ENCODE assay signal across 8 cellular contexts in the genomic region with DNA sequence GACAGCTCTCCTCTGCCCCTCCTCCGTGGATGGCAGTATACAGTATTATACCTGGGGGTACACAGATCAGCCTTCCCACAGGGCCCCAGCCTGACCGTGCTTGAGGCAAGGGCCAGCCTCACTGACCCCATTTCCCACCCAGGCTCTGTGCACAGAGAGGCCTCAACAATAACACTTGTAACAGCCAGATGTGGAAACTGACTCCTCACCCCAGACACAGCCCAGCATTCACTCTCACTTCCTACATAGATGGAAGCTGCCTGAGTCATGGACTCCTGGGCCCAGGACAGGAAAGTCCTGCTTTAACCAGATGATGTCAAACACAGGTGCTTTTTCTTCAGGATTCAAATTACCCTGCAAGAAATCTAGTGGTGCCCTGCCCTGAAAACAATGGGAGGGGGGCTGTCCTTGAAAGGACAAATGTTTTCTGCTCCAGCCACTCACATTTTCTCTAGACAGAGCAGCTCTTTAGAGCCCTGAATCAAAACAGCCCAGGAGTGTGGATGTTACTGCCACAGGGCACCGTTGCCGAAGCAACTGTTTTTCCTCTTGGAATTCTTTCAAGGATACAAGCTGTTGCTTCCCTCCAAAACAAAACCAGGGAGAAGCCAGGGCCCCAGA. TPM values are rescaled to one million over a fixed set of nuclear protein-coding genes. Genes with fewer than 3 reads are reported as not detected.
A peak's percentile ranks its signal among the peaks of the same experiment; 100 is the strongest.
DNase-seq lines count a peak whose midpoint lies in the region; FAIRE-seq and TF ChIP-seq lines count a peak whose summit lies in the region.

No MANE protein-coding gene starts in this region.

- no peaks in the 10 kb centered on the region for H3K27me3 Mint-ChIP-seq in Calu3 (ENCODE audit: unreplicated experiment)
- peaks cover 2% of the 10 kb centered on the region for H3K27me3 Mint-ChIP-seq in neural progenitor cell (ENCODE audit: insufficient read depth, low read depth)

- H3K9me3 ChIP-seq in H1 (ENCODE audit: insufficient read depth in 2 of 2, low read depth in 1 of 2, low read length in 1 of 2) (peaks cover 0 to 6% of the 10 kb centered on the region in 2 experiments; a peak in 2 of 4 replicates), neural progenitor cell (ENCODE audit: low read depth) (peaks cover 7% of the 10 kb centered on the region)

- H3K18ac ChIP-seq in H1 (ENCODE audit: extremely low read depth, low read length), result no peak overlapping the region

- H2BK120ac ChIP-seq in H1 (replicated peaks; ENCODE audit: low read depth, low read length), result no peak overlapping the region

- TF ChIP-seq POLR2A in H1 (IDR thresholded peaks at IDR 0.05; ENCODE audit: control extremely low read depth in 1 of 2, low read depth in 2 of 2, low read length in 2 of 2), result no peak

- intact Hi-C loops in Calu3 (cut with micrococcal nuclease; ENCODE audit: unreplicated experiment), result no loop called here

- peaks cover 0 to 5% (median 2%) of the 10 kb centered on the region in 4 experiments; a peak in 2 of 7 replicates for H3K4me1 ChIP-seq in H1 (replicated peaks in 1 of 4; ENCODE audit: control insufficient read depth in 3 of 4, insufficient read depth in 4 of 4, low read length in 3 of 4)
- peaks cover 18% of the 10 kb centered on the region for H3K4me1 ChIP-seq in neural progenitor cell

- H3K4me3 Mint-ChIP-seq in Calu3 (ENCODE audit: low read depth, unreplicated experiment) (peak overlapping the region; percentile 50), neural progenitor cell (peak overlapping the region; percentile 6)

- no peak overlapping the region for H4K5ac ChIP-seq in H1 (ENCODE audit: insufficient read length, low read depth, low read length)

- H3K9me3 Mint-ChIP-seq in Calu3 (ENCODE audit: low read depth, unreplicated experiment), result no peaks in the 10 kb centered on the region
- H3K9me3 Mint-ChIP-seq in neural progenitor cell, result peaks cover 10% of the 10 kb centered on the region

- DNase-seq in Calu3, result peak; percentile 54
- DNase-seq in NCI-H226, result peak; percentile 45
- no peak for DNase-seq in H1 (ENCODE audit: low read depth in 1 of 2, low spot score in 2 of 2)
- DNase-seq in neural progenitor cell (ENCODE audit: low spot score), result peak; percentile 47
- DNase-seq in OCI-M1 (lab: John Stamatoyannopoulos, UW), result no peak
- DNase-seq in effector CD8-positive, alpha-beta T cell (lab: John Stamatoyannopoulos, UW), result no peak
- no peak for DNase-seq in D341Med (ENCODE audit: low spot score)
- no peak for DNase-seq in D721Med (ENCODE audit: insufficient read length, low spot score)

- H3K4me3 ChIP-seq in H1 (ENCODE audit: extremely low read depth in 1 of 4, insufficient read depth in 2 of 4, low read depth in 3 of 4, low read length in 4 of 4), result no peak overlapping the region
- H3K4me3 ChIP-seq in neural progenitor cell, result no peak overlapping the region

- H4K20me1 ChIP-seq in H1 (replicated peaks in 1 of 2; ENCODE audit: control insufficient read depth in 1 of 2, insufficient read depth in 2 of 2, low read length in 2 of 2), result peaks cover 23 to 34% of the 10 kb centered on the region in 2 experiments
- peaks cover 66% of the 10 kb centered on the region for H4K20me1 ChIP-seq in neural progenitor cell (ENCODE audit: low read depth)

- POLR2A ChIA-PET in H1 (lab: Charles Lee; ENCODE audit: partially characterized antibody), result interaction anchor here (1.0 to 2.6 kb wide), 4 partner anchors 9 to 20 kb away, joined by 4 to 12 read pairs (median 7); partner anchors contain the start of genes CCDC12 and NBEAL2

- H3K23me2 ChIP-seq in H1 (ENCODE audit: low read depth, low read length), result peaks cover 4% of the 10 kb centered on the region; the same call in 1 of the 2 replicates

- 92% methylated on average over 4 of the region's 4 CpGs; no CpG with 5 or more reads in 1 of the 2 experiments for WGBS in H1 (ENCODE audit: extremely low coverage in 1 of 2, insufficient coverage in 1 of 2, insufficient read length in 1 of 2, insufficient replicate concordance in 2 of 2, low coverage in 1 of 2, low lambda C conversion rate in 2 of 2, missing lambda C conversion rate in 1 of 2), 2 experiments

- H3K14ac ChIP-seq in H1 (ENCODE audit: insufficient read length), result no peak overlapping the region

- H3K4me2 ChIP-seq in H1 (ENCODE audit: insufficient read depth in 1 of 2, low read depth in 2 of 2, low read length in 2 of 2) (peak overlapping the region in 1 of 2 experiments; percentile 32; a peak in 2 of 4 replicates), neural progenitor cell (peak overlapping the region; percentile 66)

- H3K79me1 ChIP-seq in H1 (ENCODE audit: low read depth, low read length), result peaks cover 42% of the 10 kb centered on the region

- H3K27ac ChIP-seq in H1 (ENCODE audit: low read depth, low read length) (no peak overlapping the region), neural progenitor cell (peak overlapping the region; percentile 87)

- H3K9ac ChIP-seq in H1 (replicated peaks in 1 of 4; ENCODE audit: extremely low read depth in 1 of 4, low read depth in 3 of 4, low read length in 3 of 4) (no peak overlapping the region; a peak in 1 of 7 replicates), neural progenitor cell (no peak overlapping the region)

- peaks cover 13% of the 10 kb centered on the region for H3F3A ChIP-seq in neural progenitor cell (ENCODE audit: low read depth)

- H4K91ac ChIP-seq in H1 (replicated peaks; ENCODE audit: insufficient read length, low read length), result no peak overlapping the region

- CTCF ChIA-PET in Calu3 (lab: Charles Lee) (interaction anchor here (0.7 to 1.1 kb wide), 2 partner anchors 25 to 34 kb away, joined by 3 to 4 read pairs; no protein-coding TSS in a partner anchor), H1 (lab: Charles Lee; ENCODE audit: partially characterized antibody) (interaction anchor here (0.8 to 2.6 kb wide), 7 partner anchors 9 to 87 kb away, joined by 3 to 9 read pairs (median 4); no protein-coding TSS in a partner anchor)

- no peak overlapping the region; the same call in 1 of the 2 replicates for H4K8ac ChIP-seq in H1 (ENCODE audit: extremely low read depth, insufficient read depth, low read length)

- H3K36me3 Mint-ChIP-seq in Calu3 (ENCODE audit: insufficient read depth, unreplicated experiment), result peaks cover 41% of the 10 kb centered on the region
- peaks cover 18% of the 10 kb centered on the region for H3K36me3 Mint-ChIP-seq in neural progenitor cell

- no peak overlapping the region for H2BK5ac ChIP-seq in H1 (ENCODE audit: low read depth, low read length)

- TF ChIP-seq CTCF in Calu3 (IDR thresholded peaks at IDR 0.05; ENCODE audit: unreplicated experiment) (no peak), H1 (IDR thresholded peaks at IDR 0.05; ENCODE audit: control extremely low read depth in 1 of 3, insufficient read depth in 1 of 3, low read depth in 1 of 3, low read length in 3 of 3) (no peak), neural progenitor cell (IDR thresholded peaks at IDR 0.05) (no peak), D721Med (IDR thresholded peaks at IDR 0.05; ENCODE audit: insufficient read depth, missing control alignments) (no peak)

- TF ChIP-seq RAD21 in H1 (IDR thresholded peaks at IDR 0.05 in 1 of 2, conservative IDR thresholded peaks at IDR 0.05 in 1 of 2; ENCODE audit: low read depth in 2 of 2, low read length in 2 of 2), result no peak

- H2BK15ac ChIP-seq in H1 (ENCODE audit: low read length), result no peak overlapping the region

- TF ChIP-seq EP300 in H1 (IDR thresholded peaks at IDR 0.05; ENCODE audit: borderline replicate concordance in 1 of 2, low read depth in 2 of 2, low read length in 2 of 2), result no peak

- H3K4me1 Mint-ChIP-seq in Calu3 (ENCODE audit: low read depth, unreplicated experiment) (peaks cover 66% of the 10 kb centered on the region), neural progenitor cell (peaks cover 33% of the 10 kb centered on the region)

- no TSS peak for BruUV-seq in Calu3 (replicated peaks; lab: Mats Ljungman, UMichigan)

- no peak overlapping the region for H2AFZ ChIP-seq in H1 (ENCODE audit: low read length)
- no peak overlapping the region for H2AFZ ChIP-seq in neural progenitor cell (replicated peaks)

- H3K56ac ChIP-seq in H1 (replicated peaks; ENCODE audit: insufficient read length, low read depth, low read length), result no peak overlapping the region

- H3K79me2 ChIP-seq in H1 (ENCODE audit: control insufficient read depth in 1 of 2, insufficient read depth in 2 of 2, low read length in 2 of 2) (peaks cover 35 to 80% of the 10 kb centered on the region in 2 experiments), neural progenitor cell (ENCODE audit: low read depth) (peaks cover 86% of the 10 kb centered on the region)

- H3K27ac Mint-ChIP-seq in Calu3 (ENCODE audit: unreplicated experiment), result peak overlapping the region; percentile 81
- peak overlapping the region; percentile 58 for H3K27ac Mint-ChIP-seq in neural progenitor cell

- FAIRE-seq in H1 (lab: Jason Lieb, UNC), result no peak
- FAIRE-seq in D721Med (lab: Jason Lieb, UNC), result no peak

- no peak overlapping the region for H3K23ac ChIP-seq in H1 (ENCODE audit: insufficient read length)

- no peak overlapping the region for H3K4ac ChIP-seq in H1 (replicated peaks; ENCODE audit: insufficient read length, low read depth, low read length)

- H2BK20ac ChIP-seq in H1 (ENCODE audit: low read length), result no peak overlapping the region

- H2BK12ac ChIP-seq in H1 (ENCODE audit: low read depth, low read length), result no peak overlapping the region

- peaks cover 0 to 5% (median 0%) of the 10 kb centered on the region in 4 experiments; a peak in 1 of 8 replicates for H3K36me3 ChIP-seq in H1 (ENCODE audit: control insufficient read depth in 2 of 4, insufficient read depth in 4 of 4, low read length in 3 of 4)
- no peaks in the 10 kb centered on the region for H3K36me3 ChIP-seq in neural progenitor cell

- H2AK5ac ChIP-seq in H1 (ENCODE audit: low read depth, low read length), result no peak overlapping the region

- H3K27me3 ChIP-seq in H1 (replicated peaks in 1 of 4; ENCODE audit: control insufficient read depth in 3 of 4, extremely low read depth in 1 of 4, insufficient read depth in 3 of 4, low read length in 3 of 4), result no peaks in the 10 kb centered on the region
- no peaks in the 10 kb centered on the region for H3K27me3 ChIP-seq in neural progenitor cell

RNA-seq across cellular contexts. Expression of gene CCDC12, which starts 16.4 kb away (rescaled TPM):
- total RNA-seq in Calu3 (2022), result 47.3 and 47.5 TPM in 2 replicates
- total RNA-seq in H1 (2021; fragmentation: NEBNext Ultra II Directional; extraction: Animal tissue kit (Norgen Biotek cat#: 25700)), result 41.3 and 44.4 TPM in 2 replicates
- 29.5 and 41.5 TPM in 2 replicates for polyA plus RNA-seq in H1 (2011; rRNA removed)
- 57.2 TPM for polyA plus RNA-seq in H1 (2011; cell fraction: cytosol; rRNA removed)
- polyA plus RNA-seq in H1 (2011; cell fraction: nucleus; rRNA removed), result 37.1 TPM
- polyA plus RNA-seq in H1 (2012, experiment 1 of 2), result 50.0 to 59.6 TPM (median 58.4 TPM) in 4 replicates
- polyA plus RNA-seq in H1 (2012, experiment 2 of 2), result 27.9 TPM
- 39.5 TPM for polyA plus RNA-seq in H1 (2013, experiment 1 of 2)
- 41.8 TPM for polyA plus RNA-seq in H1 (2013, experiment 2 of 2)
- 20.6 and 38.9 TPM in 2 replicates for polyA minus RNA-seq in H1 (2011; rRNA and poly(A)+ RNA removed)
- 12.0 TPM for polyA minus RNA-seq in H1 (2011; cell fraction: cytosol; rRNA and poly(A)+ RNA removed)
- 55.5 TPM for polyA minus RNA-seq in H1 (2011; cell fraction: nucleus; rRNA and poly(A)+ RNA removed)
- total RNA-seq in neural progenitor cell (ENCODE audit: low replicate concordance), result 17.9 and 44.0 TPM in 2 replicates

RNA-seq across cellular contexts. Expression of gene NBEAL2, which starts 19.3 kb away (rescaled TPM):
- total RNA-seq in Calu3 (2022) (115 and 143 TPM in 2 replicates), neural progenitor cell (ENCODE audit: low replicate concordance) (6.3 and 19.1 TPM in 2 replicates)
- total RNA-seq in H1 (2021; fragmentation: NEBNext Ultra II Directional; extraction: Animal tissue kit (Norgen Biotek cat#: 25700)), result 45.8 and 46.9 TPM in 2 replicates
- 27.3 and 47.8 TPM in 2 replicates for polyA plus RNA-seq in H1 (2011; rRNA removed)
- polyA plus RNA-seq in H1 (2011; cell fraction: cytosol; rRNA removed), result 30.9 TPM
- polyA plus RNA-seq in H1 (2011; cell fraction: nucleus; rRNA removed), result 332 TPM
- polyA plus RNA-seq in H1 (2012, experiment 1 of 2), result 36.4 to 64.7 TPM (median 55.9 TPM) in 4 replicates
- 42.2 TPM for polyA plus RNA-seq in H1 (2012, experiment 2 of 2)
- 15.7 TPM for polyA plus RNA-seq in H1 (2013, experiment 1 of 2)
- polyA plus RNA-seq in H1 (2013, experiment 2 of 2), result 14.2 TPM
- polyA minus RNA-seq in H1 (2011; rRNA and poly(A)+ RNA removed), result 19.1 and 33.7 TPM in 2 replicates
- polyA minus RNA-seq in H1 (2011; cell fraction: cytosol; rRNA and poly(A)+ RNA removed), result 16.9 TPM
- polyA minus RNA-seq in H1 (2011; cell fraction: nucleus; rRNA and poly(A)+ RNA removed), result 58.1 TPM

Comparison
In these comparisons a context has a peak if more than half of its experiments do, and no peak if none do; other contexts are left out.
1. DNase-seq: peak in Calu3 (single experiment), NCI-H226 (single experiment) and neural progenitor cell (single experiment); none in H1 (0 of 2), OCI-M1 (single experiment), effector CD8-positive, alpha-beta T cell (single experiment), D341Med (single experiment) and D721Med (single experiment).